Comparison of ENCODE assay signal across 11 cellular contexts in the genomic region with DNA sequence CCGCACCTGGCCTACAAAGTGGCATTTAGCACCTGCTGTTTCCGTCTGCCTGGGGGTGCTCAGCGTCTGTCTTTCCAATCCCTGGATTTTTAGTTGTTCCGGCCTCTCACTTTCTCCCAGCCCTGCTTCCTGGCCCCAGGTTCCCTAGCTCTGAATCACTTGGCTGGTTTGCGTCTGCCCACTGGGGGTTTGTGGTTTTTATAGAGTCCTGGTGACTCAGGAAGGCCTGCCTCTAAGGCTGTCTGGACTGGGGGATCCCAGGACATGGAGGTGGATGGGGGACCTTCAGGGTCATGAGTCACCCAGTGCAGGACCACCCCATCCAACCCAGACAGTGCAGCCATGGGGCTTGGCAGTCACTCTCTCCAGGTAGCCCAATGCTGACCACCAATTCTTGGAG. TPM values are rescaled to one million over a fixed set of nuclear protein-coding genes. Genes with fewer than 3 reads are reported as not detected.
A peak's percentile ranks its signal among the peaks of the same experiment; 100 is the strongest.
DNase-seq lines count a peak whose midpoint lies in the region; ATAC-seq and TF ChIP-seq lines count a peak whose summit lies in the region.
"Had no signal": no experiment of that assay in that cellular context is flagged by ENCODE, and none has a peak within 500 bp of the region (broad histone marks: within the 10 kb centered on the region; RNA-seq: fewer than 3 reads in every experiment).

No MANE protein-coding gene starts in this region.

- H3K9me3 ChIP-seq in PC-9 (ENCODE audit: insufficient read depth, low read depth) (no peaks in the 10 kb centered on the region), stomach (no peaks in the 10 kb centered on the region)

- peaks cover 8% of the 10 kb centered on the region; the same call in 1 of the 2 replicates for H3F3A ChIP-seq in PC-9 (ENCODE audit: insufficient read depth, low read depth)

- no peaks in the 10 kb centered on the region for H3K27me3 ChIP-seq in PC-9 (ENCODE audit: insufficient read depth, low read depth)
- no peaks in the 10 kb centered on the region for H3K27me3 ChIP-seq in stomach

- CTCF ChIA-PET in PC-9 (lab: Charles Lee): interaction anchor here (0.8 kb wide), 1 partner anchor 547 kb away, joined by 3 read pairs; a partner anchor contains a TSS

- H3K9me3 Mint-ChIP-seq in nephron: no peaks in the 10 kb centered on the region
- H3K9me3 Mint-ChIP-seq: activated naive CD4-positive, alpha-beta T cell treated with anti-CD3 and anti-CD28 coated beads, Interleukin-2, amount 10 ng/mL, durations not matched to agents 7 days and 5 days; T-cell had no signal

- peak overlapping the region in 2 of 3 experiments; percentile 42 to 59 for H3K27ac Mint-ChIP-seq in nephron
- H3K27ac Mint-ChIP-seq: T-cell had no signal

- intact Hi-C loops in PC-9 (cut with micrococcal nuclease; ENCODE audit: unreplicated experiment) (loop anchor here (1.0 kb wide), 1 partner anchor 154 kb away; no protein-coding TSS in a partner anchor), stomach (cut with DNase I; ENCODE audit: low total_unique reads) (no loop called here)

- DNase-seq in EL (peak; percentile 94), PC-9 (peak; percentile 74 to 77), dermis blood vessel endothelial cell (peak; percentile 80), stomach (no peak), NCI-H187 (lab: John Stamatoyannopoulos, UW) (no peak)
- DNase-seq: activated naive CD4-positive, alpha-beta T cell treated with anti-CD3 and anti-CD28 coated beads, Interleukin-2, amount 10 ng/mL, durations not matched to agents 7 days and 5 days; T-cell had no signal

- 78 to 95% (median 86%) methylated on average over 5 of the region's 5 CpGs for WGBS in stomach, 5 donors

- no peaks in the 10 kb centered on the region for H3K36me3 ChIP-seq in PC-9 (ENCODE audit: low read depth)
- H3K36me3 ChIP-seq in stomach: peaks cover 16 to 72% (median 56%) of the 10 kb centered on the region in 4 donors

- H3K27ac ChIP-seq in PC-9 (no peak overlapping the region), stomach (peak overlapping the region in 1 of 5 donors; percentile 11)

- peaks cover 37% of the 10 kb centered on the region for H3K36me3 Mint-ChIP-seq in nephron (ENCODE audit: low read depth)

- no peak overlapping the region for H2AFZ ChIP-seq in PC-9

- no peaks in the 10 kb centered on the region for H4K20me1 ChIP-seq in PC-9 (ENCODE audit: insufficient read depth)

- no peaks in the 10 kb centered on the region for H3K9me2 ChIP-seq in PC-9 (ENCODE audit: insufficient read depth)

- H3K4me1 ChIP-seq in PC-9 (replicated peaks; ENCODE audit: insufficient read depth) (peaks cover 31% of the 10 kb centered on the region), stomach (peaks cover 8 to 21% (median 18%) of the 10 kb centered on the region in 4 donors)

- no TSS peak for BruUV-seq in PC-9 (replicated peaks; lab: Mats Ljungman, UMichigan)

- H3K4me2 ChIP-seq in PC-9: peak overlapping the region; percentile 27

- no peak for TF ChIP-seq POLR2A in stomach (IDR thresholded peaks at IDR 0.05)

- peaks cover 61% of the 10 kb centered on the region for H3K4me1 Mint-ChIP-seq in nephron

- no peaks in the 10 kb centered on the region for H3K79me2 ChIP-seq in PC-9 (ENCODE audit: low read depth)

- H3K4me3 ChIP-seq in PC-9: no peak overlapping the region
- H3K4me3 ChIP-seq in stomach: no peak overlapping the region

- H3K4me3 Mint-ChIP-seq in nephron: no peak overlapping the region
- H3K4me3 Mint-ChIP-seq: activated naive CD4-positive, alpha-beta T cell treated with anti-CD3 and anti-CD28 coated beads, Interleukin-2, amount 10 ng/mL, durations not matched to agents 7 days and 5 days; T-cell had no signal

- TF ChIP-seq CTCF in PC-9 (conservative IDR thresholded peaks at IDR 0.05) (no peak), nephron (IDR thresholded peaks at IDR 0.05; ENCODE audit: unreplicated experiment in 3 of 3) (no peak), stomach (IDR thresholded peaks at IDR 0.05) (no peak)

- no peak for TF ChIP-seq EP300 in stomach (IDR thresholded peaks at IDR 0.05)

- ATAC-seq in GM18519 (IDR thresholded peaks at IDR 0.05; ENCODE audit: low FRiP score, unreplicated experiment) (no peak), GM19452 (IDR thresholded peaks at IDR 0.05; ENCODE audit: unreplicated experiment) (no peak)
- ATAC-seq: left lobe of liver, T-cell had no signal

- no peaks in the 10 kb centered on the region for H3K27me3 Mint-ChIP-seq in nephron (ENCODE audit: low read depth)
- H3K27me3 Mint-ChIP-seq: activated naive CD4-positive, alpha-beta T cell treated with anti-CD3 and anti-CD28 coated beads, Interleukin-2, amount 10 ng/mL, durations not matched to agents 7 days and 5 days; T-cell had no signal

- POLR2A ChIA-PET in PC-9 (lab: Charles Lee; ENCODE audit: unreplicated experiment): interaction anchor here (0.6 to 0.7 kb wide), 6 partner anchors 24 to 308 kb away, joined by 3 to 5 read pairs (median 5); a partner anchor contains a TSS

RNA-seq across cellular contexts. Expression of a gene that starts 53.5 kb away (rescaled TPM):
- total RNA-seq in PC-9 (2021): 180 and 198 TPM in 2 replicates
- total RNA-seq in dermis blood vessel endothelial cell: 47.5 and 61.2 TPM in 2 replicates
- 100 to 1,000 TPM in 1 of 5 donors, 10 to 100 TPM in 4; 24.8 to 111 (median 47.2) TPM for total RNA-seq in stomach
- 10 to 100 TPM; 47.6 to 57.7 (median 54.2) TPM for polyA plus RNA-seq in stomach

RNA-seq across cellular contexts. Expression of a gene that starts 53.6 kb away (rescaled TPM):
- total RNA-seq in PC-9 (2021) (6.5 and 6.7 TPM in 2 replicates), dermis blood vessel endothelial cell (4.8 and 5.8 TPM in 2 replicates), stomach (10 to 100 TPM in 2 of 5 donors, 1 to 10 TPM in 3; 1.8 to 10.7 (median 8.5) TPM)
- 1 to 10 TPM; 1.2 to 2.8 (median 2.1) TPM for polyA plus RNA-seq in stomach

Comparison
In these comparisons a context has a peak if more than half of its experiments do, and no peak if none do; other contexts are left out.
1. DNase-seq: peak in EL (single experiment), PC-9 (2 of 2) and dermis blood vessel endothelial cell (single experiment); none in stomach (single experiment) and NCI-H187 (0 of 2).